Comparison of ENCODE assay signal across 8 cellular contexts in genomic region chr5:139670369-139671095, GRCh38. TPM values are rescaled to one million over a fixed set of nuclear protein-coding genes. Genes with fewer than 3 reads are reported as not detected.
A peak's percentile ranks its signal among the peaks of the same experiment; 100 is the strongest.
DNase-seq lines count a peak whose midpoint lies in the region; ATAC-seq and TF ChIP-seq lines count a peak whose summit lies in the region.

No MANE protein-coding gene starts in this region.

- peaks cover 53% of the 10 kb centered on the region for H3K79me2 ChIP-seq in mammary epithelial cell (ENCODE audit: insufficient read depth, low read length)

- H3K4me3 ChIP-seq in mammary epithelial cell (replicated peaks in 1 of 3; ENCODE audit: insufficient read depth in 1 of 3, low read depth in 2 of 3, low read length in 3 of 3): no peak overlapping the region
- H3K4me3 ChIP-seq in mucosa of rectum (ENCODE audit: low read length in 2 of 2): peak overlapping the region in 1 of 2 donors; percentile 38

- H3K27me3 ChIP-seq in mammary epithelial cell (ENCODE audit: insufficient read depth, low read length) (no peaks in the 10 kb centered on the region), mucosa of rectum (ENCODE audit: control insufficient read depth in 2 of 2, insufficient read depth in 2 of 2, low read length in 2 of 2) (no peaks in the 10 kb centered on the region)

- no peaks in the 10 kb centered on the region for H4K20me1 ChIP-seq in mammary epithelial cell (ENCODE audit: insufficient read depth, low read length)

- peak; percentile 53 for TF ChIP-seq POLR2A in GM15510 (IDR thresholded peaks at IDR 0.05; ENCODE audit: borderline replicate concordance, extremely low read depth, insufficient read length)

- H3K36me3 ChIP-seq in mammary epithelial cell (ENCODE audit: insufficient read depth, low read length) (no peaks in the 10 kb centered on the region), mucosa of rectum (ENCODE audit: control insufficient read depth in 2 of 2, insufficient read depth in 2 of 2, low read length in 2 of 2) (no peaks in the 10 kb centered on the region)

- no TSS peak for BruUV-seq in mammary epithelial cell (replicated peaks; lab: Mats Ljungman, UMichigan)

- no peak overlapping the region for H3K27ac ChIP-seq in 22Rv1
- no peak overlapping the region for H3K27ac ChIP-seq in mammary epithelial cell (ENCODE audit: insufficient read depth, low read depth, low read length)
- peak overlapping the region; percentile 38 to 79 for H3K27ac ChIP-seq in mucosa of rectum (ENCODE audit: low read depth in 2 of 2, low read length in 2 of 2)

- H3K9ac ChIP-seq in mammary epithelial cell (ENCODE audit: insufficient read depth, low read length) (peak overlapping the region; percentile 45), mucosa of rectum (ENCODE audit: low read depth in 1 of 2, low read length in 2 of 2) (peak overlapping the region in 1 of 2 donors; percentile 28)

- H3K4me1 ChIP-seq in mammary epithelial cell (ENCODE audit: insufficient read depth, low read length) (peaks cover 57% of the 10 kb centered on the region), mucosa of rectum (ENCODE audit: control insufficient read depth in 2 of 2, insufficient read depth in 2 of 2, low read length in 2 of 2) (peaks cover 30 to 43% of the 10 kb centered on the region in 2 donors)

- peak; percentile 46; the same call in 1 of the 2 replicates for TF ChIP-seq CTCF in 22Rv1 (IDR thresholded peaks at IDR 0.05)
- peak in 1 of 2 donors; percentile 53 for TF ChIP-seq CTCF in mammary epithelial cell (conservative IDR thresholded peaks at IDR 0.05 in 1 of 2, IDR thresholded peaks at IDR 0.05 in 1 of 2; ENCODE audit: extremely low read depth in 1 of 2, insufficient read depth in 1 of 2, low read depth in 1 of 2, low read length in 2 of 2)

- H2AFZ ChIP-seq in mammary epithelial cell (ENCODE audit: low read depth, low read length): peak overlapping the region; percentile 85

- in situ Hi-C loops in mammary epithelial cell (cut with MboI; ENCODE audit: low sequenced_read_pairs in 2 of 2): no loop called here

- H3K9me3 ChIP-seq in mammary epithelial cell (replicated peaks; ENCODE audit: insufficient read depth, low read length): no peaks in the 10 kb centered on the region
- no peaks in the 10 kb centered on the region for H3K9me3 ChIP-seq in mucosa of rectum (ENCODE audit: control insufficient read depth in 2 of 2, low read length in 2 of 2)

- DNase-seq in NCI-H2081 treated with DMSO at 0.1 percent for 48 hours (lab: John Stamatoyannopoulos, UW): peak; percentile 16
- no peak for DNase-seq in mammary epithelial cell
- DNase-seq in T-helper 9 cell: no peak
- DNase-seq in AG08396 (ENCODE audit: low spot score): no peak

- CTCF ChIA-PET in mammary epithelial cell (lab: Charles Lee; ENCODE audit: low non-redundant PET): interaction anchor here (0.6 to 0.7 kb wide), 4 partner anchors 19 to 280 kb away, joined by 3 to 5 read pairs (median 4); no protein-coding TSS in a partner anchor

- peak; percentile 49 for ATAC-seq in HG02642 (IDR thresholded peaks at IDR 0.05; ENCODE audit: poor library complexity, unreplicated experiment)

- intact Hi-C loops in mammary epithelial cell (cut with micrococcal nuclease): loop anchor here (1.0 to 5.0 kb wide), 2 partner anchors 22 to 33 kb away; partner anchors contain the start of gene CXXC5

- H3K4me2 ChIP-seq in mammary epithelial cell (ENCODE audit: insufficient read depth, low read depth, low read length): peak overlapping the region; percentile 69

- dilution Hi-C loops in mammary epithelial cell (cut with HindIII; ENCODE audit: low sequenced_read_pairs): no loop called here

- WGBS in mammary epithelial cell (ENCODE audit: low coverage, missing lambda C conversion rate): 35% methylated on average over 16 of the region's 16 CpGs

RNA-seq across cellular contexts. Expression of gene CXXC5, which starts 22.4 kb away (rescaled TPM):
- 10 to 100 TPM; 13.8 to 47.3 TPM for total RNA-seq in mammary epithelial cell
- polyA plus RNA-seq in mammary epithelial cell: 16.6 TPM
- polyA minus RNA-seq in mammary epithelial cell: 5.8 TPM

Comparison
In these comparisons a context has a peak if more than half of its experiments do, and no peak if none do; other contexts are left out.
1. H3K27ac ChIP-seq: peak in mucosa of rectum (2 of 2); none in 22Rv1 (single experiment) and mammary epithelial cell (single experiment).